ENCODE assay signal across 1 cellular context in the genomic region with DNA sequence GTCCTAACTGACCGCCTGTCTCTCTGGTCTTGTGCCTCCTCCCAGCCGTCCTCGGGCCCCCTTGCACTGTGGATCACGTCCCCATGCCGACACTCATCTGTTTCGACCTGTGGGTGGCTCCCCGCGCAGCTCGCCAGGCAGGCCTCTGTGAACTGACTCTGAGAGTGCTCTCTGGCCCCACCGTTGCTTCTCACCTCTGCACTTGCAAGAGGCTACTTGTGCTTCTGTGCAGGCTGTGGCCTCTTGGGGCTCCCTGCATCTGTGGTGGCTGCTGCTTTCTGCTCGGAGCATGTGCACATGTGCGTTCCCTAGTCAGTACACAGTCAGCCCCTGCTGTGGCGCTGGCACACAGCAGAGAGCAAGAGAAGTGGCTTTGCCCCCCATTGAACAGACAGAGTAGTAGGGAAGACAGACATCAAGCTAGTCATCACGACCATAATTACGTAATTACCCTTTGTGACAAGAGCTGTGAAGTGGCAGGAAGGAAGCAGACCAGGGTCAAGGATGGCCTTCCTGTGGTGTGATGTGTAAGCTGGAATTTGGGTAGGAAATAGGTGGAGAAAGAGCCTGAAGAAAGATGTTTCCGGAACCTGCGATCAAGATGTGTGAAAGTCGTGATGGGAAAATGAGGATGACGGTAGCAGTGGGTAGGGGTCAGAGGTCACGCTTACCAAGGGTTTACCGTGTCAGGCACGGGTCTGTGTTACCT.
TF ChIP-seq lines count a peak whose summit lies in the region.

No MANE protein-coding gene starts in this region.

TF ChIP-seq in K562, 482 proteins besides CTCF, POLR2A, EP300 and RAD21:
- no peak for TF ChIP-seq ZNF696 (CRISPR knock-in tag; conservative IDR thresholded peaks at IDR 0.05)
- TF ChIP-seq NR2C2 (CRISPR knock-in tag; IDR thresholded peaks at IDR 0.05), result no peak
- peak; percentile 76 for TF ChIP-seq NR2C2 (tag; IDR thresholded peaks at IDR 0.05)
- TF ChIP-seq CEBPG (CRISPR knock-in tag; IDR thresholded peaks at IDR 0.05), result no peak
- TF ChIP-seq CEBPG (tag; conservative IDR thresholded peaks at IDR 0.05 in 1 of 2, IDR thresholded peaks at IDR 0.05 in 1 of 2), result peak in 1 of 2 experiments; percentile 25; a peak in 1 of 4 replicates
- peak; percentile 58 for TF ChIP-seq NR2C1 (IDR thresholded peaks at IDR 0.05)
- TF ChIP-seq NR2C1 (tag; IDR thresholded peaks at IDR 0.05), result peak; percentile 78
